ENCODE assay signal across 25 cellular contexts in the genomic region with DNA sequence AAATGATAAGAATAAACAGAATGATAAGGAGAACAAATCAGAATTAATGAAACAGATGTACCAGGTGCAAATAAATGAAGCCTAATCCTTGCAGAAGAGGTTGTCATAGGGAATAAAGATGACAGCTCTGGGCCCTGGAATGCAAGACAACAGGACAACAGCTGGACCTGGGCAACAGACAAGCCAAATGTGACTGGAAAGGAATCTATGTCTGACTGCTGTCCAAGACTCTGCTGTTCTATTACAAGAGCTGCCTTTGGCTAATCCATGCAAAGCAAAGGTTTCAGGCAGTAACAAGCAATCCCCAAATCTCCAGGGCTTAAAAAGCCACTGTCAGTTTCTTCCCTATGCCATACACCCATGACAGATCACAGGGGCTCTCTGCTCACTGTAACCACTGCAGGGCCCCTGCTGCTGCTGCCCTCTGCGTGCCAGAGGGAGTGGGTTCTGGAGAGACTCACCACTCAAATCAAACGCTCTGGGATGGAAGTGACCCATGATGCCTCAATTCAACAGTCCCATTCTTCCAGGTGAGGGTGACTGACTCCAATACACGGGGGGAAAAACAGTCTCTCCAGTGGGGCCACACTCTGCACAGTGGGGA.
"Had no signal": no experiment of that assay in that cellular context is flagged by ENCODE, and none has a peak within 500 bp of the region (broad histone marks: within the 10 kb centered on the region; RNA-seq: fewer than 3 reads in every experiment).

No MANE protein-coding gene starts in this region.

- H3K27ac ChIP-seq: left ventricle myocardium inferior, pancreas, prostate gland, tibial nerve, uterus had no signal

- H3K36me3 ChIP-seq: left ventricle myocardium inferior, pancreas, prostate gland, tibial nerve, uterus had no signal

- DNase-seq: islet precursor cell; left ventricle myocardium inferior; mesendoderm; midbrain; mucosa of descending colon; naive thymus-derived CD8-positive, alpha-beta T cell; nucleus accumbens; pancreas; posterior cingulate gyrus; retina; right cardiac atrium; small intestine; stimulated activated CD4-positive, alpha-beta T cell treated with anti-CD3 and anti-CD28 coated beads, Interleukin-1b, Interleukin-23, amount 100 ng/mL, for 48 hours; stimulated activated CD4-positive, alpha-beta T cell treated with anti-CD3 and anti-CD28 coated beads, Interleukin-2, amount 100 ng/mL, for 48 hours; stimulated activated CD4-positive, alpha-beta T cell treated with anti-CD3 and anti-CD28 coated beads, Interleukin-4, amount 100 ng/mL, for 4 hours; stimulated activated CD8-positive, alpha-beta memory T cell treated with anti-CD3 and anti-CD28 coated beads, Interleukin-4, amount 100 ng/mL, for 48 hours; stimulated activated naive CD4-positive, alpha-beta T cell treated with Interleukin-2 at 50 U/mL for 16 hours; stimulated activated naive CD8-positive, alpha-beta T cell treated with anti-CD3 and anti-CD28 coated beads, Interleukin-15, amount 100 ng/mL, for 72 hours; substantia nigra; uterus had no signal

- H3K9me3 ChIP-seq: left ventricle myocardium inferior, mucosa of descending colon, pancreas, prostate gland, tibial nerve, uterus had no signal

- H3K4me1 ChIP-seq: left ventricle myocardium inferior, pancreas, prostate gland, uterus had no signal

- H3K27me3 ChIP-seq: tibial nerve, uterus had no signal

- H3K4me3 ChIP-seq: left ventricle myocardium inferior, lung, mucosa of descending colon, pancreas, prostate gland, tibial nerve, uterus had no signal

- ATAC-seq: mucosa of descending colon; naive thymus-derived CD8-positive, alpha-beta T cell; pancreas; right cardiac atrium; sciatic nerve; stimulated activated memory B cell treated with anti-CD40 and anti-IgM and Interleukin-4, amounts not matched to agents 10 μg/mL and 1 μg/mL and 100 μg/mL, for 72 hours; stimulated activated naive CD8-positive, alpha-beta T cell treated with anti-CD3 and anti-CD28 coated beads, Interleukin-15, amount 100 ng/mL, for 72 hours had no signal
